12 cellular contexts compared by ENCODE assay signal in genomic region chr3:7285502-7285901, GRCh38.
DNase-seq lines count a peak whose midpoint lies in the region; ATAC-seq and TF ChIP-seq lines count a peak whose summit lies in the region.
"Had no signal": no experiment of that assay in that cellular context is flagged by ENCODE, and none has a peak within 500 bp of the region (broad histone marks: within the 10 kb centered on the region; RNA-seq: fewer than 3 reads in every experiment).

No MANE protein-coding gene starts in this region.

- H3K9me3 ChIP-seq in HCT116 (ENCODE audit: control insufficient read depth in 1 of 2, insufficient read depth in 1 of 2, low read depth in 1 of 2, low read length in 2 of 2) (no peaks in the 10 kb centered on the region), lower lobe of right lung (no peaks in the 10 kb centered on the region)
- H3K9me3 ChIP-seq: MG63 had no signal

- H3K79me2 ChIP-seq in HCT116 (ENCODE audit: insufficient read depth, low read length) = no peaks in the 10 kb centered on the region

- TF ChIP-seq RAD21 in HCT116 (IDR thresholded peaks at IDR 0.05; ENCODE audit: low read depth) = peak; percentile 62

- H3K4me1 Mint-ChIP-seq in WTC11 (no peaks in the 10 kb centered on the region), endothelial cell (ENCODE audit: unreplicated experiment) (no peaks in the 10 kb centered on the region)

- peak; percentile 11 to 39 (median 23); a peak in 3 of 6 replicates for TF ChIP-seq CTCF in HCT116 (IDR thresholded peaks at IDR 0.05 in 2 of 3, conservative IDR thresholded peaks at IDR 0.05 in 1 of 3; ENCODE audit: borderline replicate concordance in 1 of 3, insufficient read depth in 1 of 3, low read depth in 2 of 3, low read length in 2 of 3)
- no peak for TF ChIP-seq CTCF in WTC11 (IDR thresholded peaks at IDR 0.05)
- peak; percentile 34 for TF ChIP-seq CTCF in lower lobe of right lung (IDR thresholded peaks at IDR 0.05)
- TF ChIP-seq CTCF in endothelial cell (IDR thresholded peaks at IDR 0.05; ENCODE audit: unreplicated experiment) = no peak

- CTCF ChIA-PET in HCT116 (lab: Charles Lee) = interaction anchor here (0.9 to 1.9 kb wide), 6 partner anchors 9 to 1132 kb away, joined by 3 to 5 read pairs (median 4); no protein-coding TSS in a partner anchor
- CTCF ChIA-PET in WTC11 (lab: Charles Lee) = interaction anchor here (1.3 to 1.4 kb wide), 2 partner anchors 125 to 826 kb away, joined by 3 read pairs; no protein-coding TSS in a partner anchor

- BruUV-seq in HCT116 (replicated peaks; lab: Mats Ljungman, UMichigan) = no TSS peak

- H3K9me3 Mint-ChIP-seq in WTC11 (no peaks in the 10 kb centered on the region), endothelial cell (ENCODE audit: unreplicated experiment) (no peaks in the 10 kb centered on the region)

- no peak overlapping the region for H3K9ac ChIP-seq in HCT116 (ENCODE audit: low read length)

- no peaks in the 10 kb centered on the region for H3K9me2 ChIP-seq in HCT116 (ENCODE audit: insufficient read depth)

- H3K4me3 Mint-ChIP-seq in WTC11 = no peak overlapping the region
- H3K4me3 Mint-ChIP-seq in endothelial cell (ENCODE audit: unreplicated experiment) = no peak overlapping the region

- no peak for TF ChIP-seq POLR2A in HCT116 (IDR thresholded peaks at IDR 0.05; ENCODE audit: borderline replicate concordance, extremely low read depth, insufficient read depth, insufficient read length)

- no peak overlapping the region for H2AFZ ChIP-seq in HCT116 (ENCODE audit: low read depth, low read length, poor library complexity, severe bottlenecking)

- intact Hi-C loops in HCT116 (cut with micrococcal nuclease) (loop anchor here (5.0 kb wide), 2 partner anchors 822 to 952 kb away; no protein-coding TSS in a partner anchor), lower lobe of right lung (cut with DNase I) (no loop called here)

- RAD21 ChIA-PET in HCT116 (lab: Charles Lee; ENCODE audit: low non-redundant PET in 1 of 2, low total read pairs in 2 of 2, uncharacterized antibody in 2 of 2, unreplicated experiment in 2 of 2) = no interaction called here

- ATAC-seq in HCT116 (peak; percentile 79), WTC11 (peak; percentile 67), lower lobe of right lung (peak; percentile 51 to 59)

- H3K27ac ChIP-seq in HCT116 (ENCODE audit: low read depth, low read length) = no peak overlapping the region
- H3K27ac ChIP-seq in lower lobe of right lung = no peak overlapping the region

- DNase-seq in NCI-H146 (lab: John Stamatoyannopoulos, UW) (peak; percentile 19), NCI-H146 treated with DMSO at 0.1 percent for 48 hours (lab: John Stamatoyannopoulos, UW; ENCODE audit: unreplicated experiment) (no peak), HCT116 (ENCODE audit: low read depth, low spot score) (peak; percentile 10), WTC11 (ENCODE audit: low spot score) (peak; percentile 13), lower lobe of right lung (no peak), endothelial cell (ENCODE audit: low spot score) (no peak), germinal center (ENCODE audit: low spot score) (no peak), dedifferentiated amniotic fluid mesenchymal stem cell (ENCODE audit: extremely low spot score) (no peak)
- DNase-seq: activated T-cell treated with anti-CD3 and anti-CD28 coated beads, Interleukin-2, amount 50 U/mL, for 1 hour; caudate nucleus; foreskin melanocyte; MG63 had no signal

- H3K36me3 Mint-ChIP-seq in WTC11 (no peaks in the 10 kb centered on the region), endothelial cell (ENCODE audit: low read depth, unreplicated experiment) (no peaks in the 10 kb centered on the region)

- POLR2A ChIA-PET in HCT116 (lab: Charles Lee) = no interaction called here
- POLR2A ChIA-PET in WTC11 (lab: Charles Lee) = no interaction called here

- H4K20me1 ChIP-seq in HCT116 (ENCODE audit: insufficient read depth) = no peaks in the 10 kb centered on the region

- H3K4me3 ChIP-seq in HCT116 (replicated peaks in 1 of 2; ENCODE audit: low read depth in 1 of 2, low read length in 2 of 2) = no peak overlapping the region
- H3K4me3 ChIP-seq in lower lobe of right lung = no peak overlapping the region
- H3K4me3 ChIP-seq: MG63 had no signal

- H3K27me3 ChIP-seq in HCT116 (ENCODE audit: insufficient read depth, low read length) (no peaks in the 10 kb centered on the region), lower lobe of right lung (ENCODE audit: low read depth) (no peaks in the 10 kb centered on the region)
- H3K27me3 ChIP-seq: MG63 had no signal

- H3K27ac Mint-ChIP-seq in WTC11 = no peak overlapping the region
- H3K27ac Mint-ChIP-seq in endothelial cell (ENCODE audit: unreplicated experiment) = no peak overlapping the region

- no peak overlapping the region for H3K4me2 ChIP-seq in HCT116 (ENCODE audit: low read length)

- H3K36me3 ChIP-seq in HCT116 (ENCODE audit: control insufficient read depth in 1 of 2, insufficient read depth in 2 of 2, low read length in 2 of 2) (no peaks in the 10 kb centered on the region), lower lobe of right lung (no peaks in the 10 kb centered on the region)
- H3K36me3 ChIP-seq: MG63 had no signal

- H3K4me1 ChIP-seq in HCT116 (ENCODE audit: control insufficient read depth in 1 of 2, insufficient read depth in 2 of 2, low read length in 2 of 2) = no peaks in the 10 kb centered on the region
- H3K4me1 ChIP-seq in lower lobe of right lung = no peaks in the 10 kb centered on the region

- H3K27me3 Mint-ChIP-seq in WTC11 (ENCODE audit: low read depth) (no peaks in the 10 kb centered on the region), endothelial cell (ENCODE audit: unreplicated experiment) (no peaks in the 10 kb centered on the region)

TF ChIP-seq in HCT116, 20 proteins besides CTCF, POLR2A, EP300 and RAD21 (continues in another document):
- TF ChIP-seq JUND (IDR thresholded peaks at IDR 0.05) = no peak
- no peak for TF ChIP-seq POLR2AphosphoS5 (IDR thresholded peaks at IDR 0.05; ENCODE audit: low read depth, low read length)
- no peak for TF ChIP-seq MAX (IDR thresholded peaks at IDR 0.05)
- TF ChIP-seq CBX3 (IDR thresholded peaks at IDR 0.05; ENCODE audit: low read depth) = no peak
- no peak for TF ChIP-seq CEBPB (IDR thresholded peaks at IDR 0.05; ENCODE audit: low read depth)
- no peak for TF ChIP-seq FOSL1 (IDR thresholded peaks at IDR 0.05; ENCODE audit: low read depth)
- TF ChIP-seq TCF7L2 (IDR thresholded peaks at IDR 0.05; ENCODE audit: borderline replicate concordance, extremely low read depth, insufficient read depth, insufficient read length) = no peak
- TF ChIP-seq EZH2phosphoT487 (IDR thresholded peaks at IDR 0.05; ENCODE audit: borderline replicate concordance) = no peak
- no peak for TF ChIP-seq SP1 (IDR thresholded peaks at IDR 0.05; ENCODE audit: low read depth)
- no peak for TF ChIP-seq YY1 (IDR thresholded peaks at IDR 0.05; ENCODE audit: extremely low read depth, insufficient replicate concordance, low read depth, low read length)

TF ChIP-seq in WTC11, 78 proteins besides CTCF, POLR2A, EP300 and RAD21 (continues in another document):
- TF ChIP-seq FOXJ3 (CRISPR knock-in tag; IDR thresholded peaks at IDR 0.05; ENCODE audit: borderline replicate concordance) = no peak
- TF ChIP-seq EMX1 (CRISPR knock-in tag; IDR thresholded peaks at IDR 0.05) = no peak
- no peak for TF ChIP-seq ZMAT4 (CRISPR knock-in tag; IDR thresholded peaks at IDR 0.05)
- TF ChIP-seq ETV6 (CRISPR knock-in tag; IDR thresholded peaks at IDR 0.05) = no peak
- TF ChIP-seq ZNF512 (CRISPR knock-in tag; IDR thresholded peaks at IDR 0.05; ENCODE audit: borderline replicate concordance) = no peak
- no peak for TF ChIP-seq SMAD3 (CRISPR knock-in tag; IDR thresholded peaks at IDR 0.05; ENCODE audit: borderline replicate concordance)
- no peak for TF ChIP-seq E2F1 (CRISPR knock-in tag; IDR thresholded peaks at IDR 0.05)
- TF ChIP-seq ATF2 (CRISPR knock-in tag; IDR thresholded peaks at IDR 0.05; ENCODE audit: borderline replicate concordance, low read depth) = no peak
- no peak for TF ChIP-seq TEAD1 (CRISPR knock-in tag; IDR thresholded peaks at IDR 0.05)
- TF ChIP-seq ZBTB21 (CRISPR knock-in tag; IDR thresholded peaks at IDR 0.05; ENCODE audit: borderline replicate concordance) = no peak
- no peak for TF ChIP-seq GABPB1 (CRISPR knock-in tag; IDR thresholded peaks at IDR 0.05)

Comparison
In these comparisons a context has a peak if more than half of its experiments do, and no peak if none do; other contexts are left out.
1. DNase-seq: peak in NCI-H146 (single experiment), HCT116 (single experiment) and WTC11 (single experiment); none in NCI-H146 treated with DMSO at 0.1 percent for 48 hours (single experiment), lower lobe of right lung (single experiment), endothelial cell (single experiment), germinal center (single experiment) and dedifferentiated amniotic fluid mesenchymal stem cell (single experiment).
2. CTCF ChIP-seq: peak in HCT116 (3 of 3) and lower lobe of right lung (single experiment); none in WTC11 (single experiment) and endothelial cell (single experiment).
3. Peak in every context shown above with its lines, with median percentiles within 50 percentile points of each other: ATAC-seq.